10 cellular contexts compared by ENCODE assay signal in genomic region chr11:66956689-66957290, GRCh38. TPM values are rescaled to one million over a fixed set of nuclear protein-coding genes. Genes with fewer than 3 reads are reported as not detected.
DNase-seq lines count a peak whose midpoint lies in the region; ATAC-seq and TF ChIP-seq lines count a peak whose summit lies in the region.
"Had no signal": no experiment of that assay in that cellular context is flagged by ENCODE, and none has a peak within 500 bp of the region (broad histone marks: within the 10 kb centered on the region; RNA-seq: fewer than 3 reads in every experiment).

No MANE protein-coding gene starts in this region.

- peaks cover 16% of the 10 kb centered on the region for H3K27me3 Mint-ChIP-seq in progenitor cell of endocrine pancreas

- peak overlapping the region; percentile 73 for H3K4me3 ChIP-seq in GM23248
- H3K4me3 ChIP-seq in heart right ventricle = no peak overlapping the region

- H3K36me3 ChIP-seq in GM23248 (ENCODE audit: low read depth) = no peaks in the 10 kb centered on the region
- H3K36me3 ChIP-seq in heart right ventricle = no peaks in the 10 kb centered on the region

- in situ Hi-C loops in GM23248 (cut with MboI) = no loop called here

- peaks cover 19% of the 10 kb centered on the region for H3K4me1 ChIP-seq in GM23248 (ENCODE audit: insufficient read depth)
- peaks cover 0 to 30% (median 13%) of the 10 kb centered on the region in 9 donors for H3K4me1 ChIP-seq in heart right ventricle

- H3K9me3 ChIP-seq in GM23248 (ENCODE audit: low read depth) = no peaks in the 10 kb centered on the region
- H3K9me3 ChIP-seq in heart right ventricle = no peaks in the 10 kb centered on the region

- H3K4me1 Mint-ChIP-seq in progenitor cell of endocrine pancreas (ENCODE audit: low read depth) = peaks cover 5% of the 10 kb centered on the region

- WGBS in GM23248 (ENCODE audit: low coverage in 1 of 2, low lambda C conversion rate in 2 of 2, missing lambda C conversion rate in 2 of 2), 2 experiments = 52 to 54% methylated on average over 7 of the region's 7 CpGs
- 78 to 79% methylated on average over 7 of the region's 7 CpGs for WGBS in heart right ventricle, 2 donors

- no peaks in the 10 kb centered on the region for H3K9me2 ChIP-seq in GM23248 (ENCODE audit: insufficient read depth)

- H3K36me3 Mint-ChIP-seq in progenitor cell of endocrine pancreas (ENCODE audit: insufficient read depth) = peaks cover 4% of the 10 kb centered on the region

- ATAC-seq in HG03520 (IDR thresholded peaks at IDR 0.05; ENCODE audit: unreplicated experiment) (no peak), HG03457 (IDR thresholded peaks at IDR 0.05; ENCODE audit: unreplicated experiment) (no peak), heart right ventricle (no peak), GM19455 (IDR thresholded peaks at IDR 0.05; ENCODE audit: unreplicated experiment) (no peak)

- TF ChIP-seq CTCF in progenitor cell of endocrine pancreas (IDR thresholded peaks at IDR 0.05; ENCODE audit: unreplicated experiment) (peak; percentile 27), heart right ventricle (IDR thresholded peaks at IDR 0.05) (no peak)

- peak overlapping the region; percentile 53 for H3K27ac Mint-ChIP-seq in progenitor cell of endocrine pancreas

- H2AFZ ChIP-seq in GM23248 = peak overlapping the region; percentile 19; the same call in 1 of the 2 replicates

- peaks cover 8% of the 10 kb centered on the region; the same call in 1 of the 2 replicates for H3F3A ChIP-seq in GM23248 (ENCODE audit: insufficient read depth)

- H3K9ac ChIP-seq in GM23248 = peak overlapping the region; percentile 49; the same call in 1 of the 2 replicates

- H3K4me2 ChIP-seq in GM23248 (ENCODE audit: unreplicated experiment) = peak overlapping the region; percentile 40

- peak; percentile 75 for DNase-seq in GM23248
- peak; percentile 53 for DNase-seq in SKM-1 (lab: John Stamatoyannopoulos, UW; ENCODE audit: unreplicated experiment)
- peak; percentile 62 for DNase-seq in fibroblast of gingiva (ENCODE audit: low read depth)
- DNase-seq in progenitor cell of endocrine pancreas (ENCODE audit: low spot score, unreplicated experiment) = no peak
- DNase-seq in heart right ventricle = no peak

- peak overlapping the region; percentile 74 for H3K4me3 Mint-ChIP-seq in progenitor cell of endocrine pancreas (ENCODE audit: low read depth)

- no peaks in the 10 kb centered on the region for H4K20me1 ChIP-seq in GM23248 (ENCODE audit: insufficient read depth)

- 0 out of 2 replicates have a peak, but pooled peaks cover 3% of the 10 kb centered on the region for H3K79me2 ChIP-seq in GM23248 (ENCODE audit: insufficient read depth)

- H3K27ac ChIP-seq in GM23248 (peak overlapping the region; percentile 44), heart right ventricle (peak overlapping the region in 3 of 10 donors; percentile 25 to 77 (median 76))

- H3K9me3 Mint-ChIP-seq in progenitor cell of endocrine pancreas (ENCODE audit: low read depth) = peaks cover 5% of the 10 kb centered on the region

- intact Hi-C loops in heart right ventricle (cut with DNase I) = loop anchor here in 1 of 10 donors (5.0 kb wide), 1 partner anchor 99 kb away; the partner anchor contains the start of gene LRFN4

- H3K27me3 ChIP-seq in GM23248 (replicated peaks; ENCODE audit: insufficient read depth) (no peaks in the 10 kb centered on the region), heart right ventricle (no peaks in the 10 kb centered on the region)

RNA-seq across cellular contexts. Expression of gene PC, which starts 1.4 kb away (rescaled TPM):
- total RNA-seq in GM23248 (2014; rRNA removed; shearing (Covaris generic)) = 16.4 and 23.1 TPM in 2 replicates
- polyA plus RNA-seq in GM23248 (2016; fragmentation: Nextera tagmentation; extraction: Ambion mirVana) (16.6 and 17.7 TPM in 2 replicates), heart right ventricle (10 to 100 TPM; 13.2 to 26.0 TPM)
- total RNA-seq in progenitor cell of endocrine pancreas (25.0 and 26.5 TPM in 2 replicates), heart right ventricle (10 to 100 TPM in 7 of 10 donors, 1 to 10 TPM in 3; 6.8 to 18.5 (median 11.0) TPM)

RNA-seq across cellular contexts. Expression of gene C11orf86, which starts 18.3 kb away (rescaled TPM):
- total RNA-seq in GM23248 (2014; rRNA removed; shearing (Covaris generic)) = not detected in 2 replicates
- polyA plus RNA-seq in GM23248 (2016; fragmentation: Nextera tagmentation; extraction: Ambion mirVana) = not detected in 2 replicates
- total RNA-seq in progenitor cell of endocrine pancreas = not detected in 2 replicates
- total RNA-seq in heart right ventricle = not detected
- polyA plus RNA-seq in heart right ventricle = not detected
- total RNA-seq: LHCN-M2, urinary bladder had no signal
- polyA plus RNA-seq: urinary bladder had no signal

Comparison
In these comparisons a context has a peak if more than half of its experiments do, and no peak if none do; other contexts are left out.
1. DNase-seq: peak in GM23248 (single experiment), SKM-1 (single experiment) and fibroblast of gingiva (single experiment); none in progenitor cell of endocrine pancreas (single experiment) and heart right ventricle (0 of 2).